8 cellular contexts compared by ENCODE assay signal in the genomic region with DNA sequence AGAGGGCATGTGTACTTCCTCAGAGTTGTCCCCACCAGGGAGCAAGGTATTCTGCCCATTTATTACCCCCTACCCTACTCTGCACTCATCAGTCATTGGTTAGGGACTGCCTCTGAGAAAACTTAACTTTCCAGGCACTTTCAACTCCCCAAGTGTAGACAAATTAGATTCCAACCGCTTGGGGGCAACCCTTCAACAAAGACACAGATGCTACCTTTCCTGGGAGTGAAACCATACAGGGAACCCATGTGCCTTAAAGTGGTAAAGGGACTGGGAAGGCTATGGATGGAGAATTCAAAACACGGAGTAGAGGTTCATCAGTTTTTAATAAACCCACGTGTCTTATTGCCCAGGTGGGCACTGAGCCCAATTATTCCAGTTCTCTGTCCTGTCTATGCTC. TPM values are rescaled to one million over a fixed set of nuclear protein-coding genes. Genes with fewer than 3 reads are reported as not detected.
DNase-seq lines count a peak whose midpoint lies in the region; ATAC-seq, FAIRE-seq and TF ChIP-seq lines count a peak whose summit lies in the region.

No MANE protein-coding gene starts in this region.

- no peaks in the 10 kb centered on the region for H3K9me3 Mint-ChIP-seq in activated T-cell treated with anti-CD3 and anti-CD28 coated beads, Interleukin-2, amount 50 U/mL, for 4 hours

- H3K4me3 ChIP-seq in esophagus squamous epithelium: no peak overlapping the region
- no peak overlapping the region for H3K4me3 ChIP-seq in osteoblast (ENCODE audit: insufficient read depth, low read length)

- intact Hi-C loops in esophagus squamous epithelium (cut with DNase I): no loop called here

- H3K27ac ChIP-seq in esophagus squamous epithelium (no peak overlapping the region), osteoblast (ENCODE audit: low read depth, low read length) (no peak overlapping the region)

- no peak overlapping the region for H2AFZ ChIP-seq in osteoblast (ENCODE audit: low read length)

- no peaks in the 10 kb centered on the region for H3K9me3 ChIP-seq in esophagus squamous epithelium
- no peaks in the 10 kb centered on the region for H3K9me3 ChIP-seq in osteoblast (ENCODE audit: low read depth, low read length)

- no peak overlapping the region for H3K4me2 ChIP-seq in osteoblast (ENCODE audit: insufficient read depth, low read length)

- DNase-seq in GM18507 (ENCODE audit: extremely low spot score, insufficient read length, low read depth) (no peak), NCI-H82 (lab: John Stamatoyannopoulos, UW) (peak; percentile 77), esophagus squamous epithelium (lab: John Stamatoyannopoulos, UW) (no peak), osteoblast (ENCODE audit: insufficient read length, low spot score, missing footprints) (peak; percentile 10)
- DNase-seq in activated T-cell treated with anti-CD3 and anti-CD28 coated beads, Interleukin-2, amount 50 U/mL, for 4 hours: no peak
- DNase-seq in activated naive CD4-positive, alpha-beta T cell treated with Interleukin-2 at 50 U/mL for 16 hours: no peak

- no peaks in the 10 kb centered on the region for H3K36me3 Mint-ChIP-seq in activated T-cell treated with anti-CD3 and anti-CD28 coated beads, Interleukin-2, amount 50 U/mL, for 4 hours (ENCODE audit: insufficient read depth)

- H3K27me3 ChIP-seq in esophagus squamous epithelium (no peaks in the 10 kb centered on the region), osteoblast (ENCODE audit: insufficient read depth, low read length) (peaks cover 11% of the 10 kb centered on the region)

- TF ChIP-seq CTCF in esophagus squamous epithelium (IDR thresholded peaks at IDR 0.05): peak in 5 of 6 experiments; percentile 18 to 55 (median 28)
- TF ChIP-seq CTCF in osteoblast (IDR thresholded peaks at IDR 0.05; ENCODE audit: extremely low read depth, low read depth, low read length): peak; percentile 67

- H3K4me1 ChIP-seq in esophagus squamous epithelium (no peaks in the 10 kb centered on the region), osteoblast (ENCODE audit: insufficient read depth, low read length) (no peaks in the 10 kb centered on the region)

- no peaks in the 10 kb centered on the region for H4K20me1 ChIP-seq in osteoblast (ENCODE audit: insufficient read depth, low read length)

- H3K79me2 ChIP-seq in osteoblast (ENCODE audit: insufficient read depth, low read length): no peaks in the 10 kb centered on the region

- H3K27me3 Mint-ChIP-seq in activated T-cell treated with anti-CD3 and anti-CD28 coated beads, Interleukin-2, amount 50 U/mL, for 4 hours (ENCODE audit: low read depth): peaks cover 2% of the 10 kb centered on the region

- no peaks in the 10 kb centered on the region for H3K36me3 ChIP-seq in esophagus squamous epithelium
- H3K36me3 ChIP-seq in osteoblast (ENCODE audit: insufficient read depth, low read length): no peaks in the 10 kb centered on the region

- ATAC-seq in HG03139 (IDR thresholded peaks at IDR 0.05; ENCODE audit: unreplicated experiment) (no peak), GM21515 (IDR thresholded peaks at IDR 0.05; ENCODE audit: unreplicated experiment) (no peak)
- no peak for ATAC-seq in activated T-cell treated with anti-CD3 and anti-CD28 coated beads, Interleukin-2, amount 50 U/mL, for 4 hours

- peak; percentile 57 for FAIRE-seq in GM18507 (lab: Jason Lieb, UNC)

- WGBS in esophagus squamous epithelium, 2 donors: 36 to 52% methylated on average over 3 of the region's 3 CpGs

- no peaks in the 10 kb centered on the region for H3K4me1 Mint-ChIP-seq in activated T-cell treated with anti-CD3 and anti-CD28 coated beads, Interleukin-2, amount 50 U/mL, for 4 hours (ENCODE audit: low read depth)

- TF ChIP-seq POLR2A in esophagus squamous epithelium (IDR thresholded peaks at IDR 0.05): no peak

- no peak overlapping the region for H3K4me3 Mint-ChIP-seq in activated T-cell treated with anti-CD3 and anti-CD28 coated beads, Interleukin-2, amount 50 U/mL, for 4 hours

RNA-seq across cellular contexts. Expression of gene UBE2E2, which starts 19.4 kb away (rescaled TPM):
- total RNA-seq in esophagus squamous epithelium: 10 to 100 TPM; 26.5 to 44.0 (median 37.0) TPM
- 49.6 and 59.2 TPM in 2 replicates for total RNA-seq in osteoblast
- 10 to 100 TPM in 2 of 3 donors, 1 to 10 TPM in 1; 8.7 to 11.5 (median 10.4) TPM for total RNA-seq in activated T-cell treated with anti-CD3 and anti-CD28 coated beads, Interleukin-2, amount 50 U/mL, for 4 hours

Comparison
In these comparisons a context has a peak if more than half of its experiments do, and no peak if none do; other contexts are left out.
1. DNase-seq: peak in NCI-H82 (single experiment) and osteoblast (single experiment); none in GM18507 (single experiment), esophagus squamous epithelium (single experiment), activated T-cell treated with anti-CD3 and anti-CD28 coated beads, Interleukin-2, amount 50 U/mL, for 4 hours (single experiment) and activated naive CD4-positive, alpha-beta T cell treated with Interleukin-2 at 50 U/mL for 16 hours (single experiment).